ENCODE assay signal across 16 cellular contexts in genomic region chr7:70383947-70384475, GRCh38.
"Had no signal": no experiment of that assay in that cellular context is flagged by ENCODE, and none has a peak within 500 bp of the region (broad histone marks: within the 10 kb centered on the region; RNA-seq: fewer than 3 reads in every experiment).

No MANE protein-coding gene starts in this region.

- H3K9me3 ChIP-seq: adrenal gland, esophagus squamous epithelium, prostate gland, right atrium auricular region, tibial artery, uterus had no signal

- DNase-seq: activated CD4-positive, alpha-beta T cell treated with anti-CD3 and anti-CD28 coated beads, Interleukin-2, amount 50 U/mL, for 4 hours; activated gamma-delta T cell; adrenal gland; dermis blood vessel endothelial cell; effector memory CD4-positive, alpha-beta T cell; esophagus squamous epithelium; immature natural killer cell; kidney glomerular epithelial cell; left ventricle myocardium superior; stimulated activated CD4-positive, alpha-beta T cell treated with anti-CD3 and anti-CD28 coated beads, Interleukin-2, amount 100 ng/mL, for 24 hours; stimulated activated naive CD8-positive, alpha-beta T cell treated with anti-CD3 and anti-CD28 coated beads, Interleukin-15, Interleukin-2, amounts not matched to agents 100 U/mL and 50 U/mL, for 24 hours; substantia nigra; tibial artery; uterus had no signal

- H3K4me1 ChIP-seq: adrenal gland, prostate gland, uterus had no signal

- H3K27me3 ChIP-seq: adrenal gland, esophagus squamous epithelium, right atrium auricular region, tibial artery, uterus had no signal

- H3K4me3 ChIP-seq: adrenal gland, esophagus squamous epithelium, prostate gland, right atrium auricular region, tibial artery, uterus had no signal

- H3K36me3 ChIP-seq: adrenal gland, esophagus squamous epithelium, prostate gland, right atrium auricular region, tibial artery, uterus had no signal

- H3K27ac ChIP-seq: adrenal gland, esophagus squamous epithelium, prostate gland, right atrium auricular region, tibial artery, uterus had no signal
